ENCODE assay signal across 1 cellular context in the genomic region with DNA sequence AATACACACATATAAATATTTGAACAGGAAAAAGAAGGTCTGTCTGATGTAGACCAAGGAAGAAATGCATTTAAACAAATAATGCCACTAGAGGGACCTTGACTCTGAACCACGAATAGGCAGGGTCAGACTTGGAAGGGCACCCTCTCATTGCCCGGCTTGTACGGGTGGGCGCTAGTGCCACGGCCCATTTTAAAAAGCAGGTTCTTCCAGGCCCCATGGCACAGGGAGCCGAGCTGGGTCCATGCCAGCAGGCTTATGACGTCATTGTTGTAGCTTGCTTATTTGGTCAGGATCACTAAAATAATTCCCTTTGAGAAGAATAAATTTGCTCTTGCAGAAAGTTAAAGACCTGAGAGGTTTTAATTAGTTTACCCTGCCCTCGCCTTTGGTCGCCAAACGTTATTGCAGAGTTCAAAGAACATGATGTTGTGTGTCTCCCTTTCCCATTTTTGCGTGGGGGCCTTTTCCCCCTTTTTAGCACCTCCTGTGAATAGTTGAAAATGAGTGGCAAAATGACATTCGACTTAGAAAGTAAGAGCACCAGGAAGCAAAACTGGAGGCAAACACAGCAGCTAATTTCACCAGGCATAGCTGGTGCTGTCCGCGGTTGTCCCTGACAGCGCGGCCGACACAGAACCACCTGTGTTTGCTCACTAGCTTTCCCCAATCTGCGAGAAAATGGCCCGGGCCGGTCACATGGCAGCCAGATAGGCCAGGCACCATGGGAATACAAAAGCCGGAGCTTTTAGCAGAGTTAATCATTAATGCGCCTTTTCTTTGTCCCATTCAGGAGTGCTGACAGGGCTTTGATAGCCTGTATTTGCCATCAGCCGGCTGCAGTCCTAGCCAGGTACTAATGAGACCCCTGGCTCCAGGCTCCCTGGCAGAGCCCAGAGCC.
TF ChIP-seq lines count a peak whose summit lies in the region.

No MANE protein-coding gene starts in this region.

TF ChIP-seq in GM23338, 12 proteins besides CTCF, POLR2A, EP300 and RAD21 (continued from another document):
- TF ChIP-seq, protein P1, sequence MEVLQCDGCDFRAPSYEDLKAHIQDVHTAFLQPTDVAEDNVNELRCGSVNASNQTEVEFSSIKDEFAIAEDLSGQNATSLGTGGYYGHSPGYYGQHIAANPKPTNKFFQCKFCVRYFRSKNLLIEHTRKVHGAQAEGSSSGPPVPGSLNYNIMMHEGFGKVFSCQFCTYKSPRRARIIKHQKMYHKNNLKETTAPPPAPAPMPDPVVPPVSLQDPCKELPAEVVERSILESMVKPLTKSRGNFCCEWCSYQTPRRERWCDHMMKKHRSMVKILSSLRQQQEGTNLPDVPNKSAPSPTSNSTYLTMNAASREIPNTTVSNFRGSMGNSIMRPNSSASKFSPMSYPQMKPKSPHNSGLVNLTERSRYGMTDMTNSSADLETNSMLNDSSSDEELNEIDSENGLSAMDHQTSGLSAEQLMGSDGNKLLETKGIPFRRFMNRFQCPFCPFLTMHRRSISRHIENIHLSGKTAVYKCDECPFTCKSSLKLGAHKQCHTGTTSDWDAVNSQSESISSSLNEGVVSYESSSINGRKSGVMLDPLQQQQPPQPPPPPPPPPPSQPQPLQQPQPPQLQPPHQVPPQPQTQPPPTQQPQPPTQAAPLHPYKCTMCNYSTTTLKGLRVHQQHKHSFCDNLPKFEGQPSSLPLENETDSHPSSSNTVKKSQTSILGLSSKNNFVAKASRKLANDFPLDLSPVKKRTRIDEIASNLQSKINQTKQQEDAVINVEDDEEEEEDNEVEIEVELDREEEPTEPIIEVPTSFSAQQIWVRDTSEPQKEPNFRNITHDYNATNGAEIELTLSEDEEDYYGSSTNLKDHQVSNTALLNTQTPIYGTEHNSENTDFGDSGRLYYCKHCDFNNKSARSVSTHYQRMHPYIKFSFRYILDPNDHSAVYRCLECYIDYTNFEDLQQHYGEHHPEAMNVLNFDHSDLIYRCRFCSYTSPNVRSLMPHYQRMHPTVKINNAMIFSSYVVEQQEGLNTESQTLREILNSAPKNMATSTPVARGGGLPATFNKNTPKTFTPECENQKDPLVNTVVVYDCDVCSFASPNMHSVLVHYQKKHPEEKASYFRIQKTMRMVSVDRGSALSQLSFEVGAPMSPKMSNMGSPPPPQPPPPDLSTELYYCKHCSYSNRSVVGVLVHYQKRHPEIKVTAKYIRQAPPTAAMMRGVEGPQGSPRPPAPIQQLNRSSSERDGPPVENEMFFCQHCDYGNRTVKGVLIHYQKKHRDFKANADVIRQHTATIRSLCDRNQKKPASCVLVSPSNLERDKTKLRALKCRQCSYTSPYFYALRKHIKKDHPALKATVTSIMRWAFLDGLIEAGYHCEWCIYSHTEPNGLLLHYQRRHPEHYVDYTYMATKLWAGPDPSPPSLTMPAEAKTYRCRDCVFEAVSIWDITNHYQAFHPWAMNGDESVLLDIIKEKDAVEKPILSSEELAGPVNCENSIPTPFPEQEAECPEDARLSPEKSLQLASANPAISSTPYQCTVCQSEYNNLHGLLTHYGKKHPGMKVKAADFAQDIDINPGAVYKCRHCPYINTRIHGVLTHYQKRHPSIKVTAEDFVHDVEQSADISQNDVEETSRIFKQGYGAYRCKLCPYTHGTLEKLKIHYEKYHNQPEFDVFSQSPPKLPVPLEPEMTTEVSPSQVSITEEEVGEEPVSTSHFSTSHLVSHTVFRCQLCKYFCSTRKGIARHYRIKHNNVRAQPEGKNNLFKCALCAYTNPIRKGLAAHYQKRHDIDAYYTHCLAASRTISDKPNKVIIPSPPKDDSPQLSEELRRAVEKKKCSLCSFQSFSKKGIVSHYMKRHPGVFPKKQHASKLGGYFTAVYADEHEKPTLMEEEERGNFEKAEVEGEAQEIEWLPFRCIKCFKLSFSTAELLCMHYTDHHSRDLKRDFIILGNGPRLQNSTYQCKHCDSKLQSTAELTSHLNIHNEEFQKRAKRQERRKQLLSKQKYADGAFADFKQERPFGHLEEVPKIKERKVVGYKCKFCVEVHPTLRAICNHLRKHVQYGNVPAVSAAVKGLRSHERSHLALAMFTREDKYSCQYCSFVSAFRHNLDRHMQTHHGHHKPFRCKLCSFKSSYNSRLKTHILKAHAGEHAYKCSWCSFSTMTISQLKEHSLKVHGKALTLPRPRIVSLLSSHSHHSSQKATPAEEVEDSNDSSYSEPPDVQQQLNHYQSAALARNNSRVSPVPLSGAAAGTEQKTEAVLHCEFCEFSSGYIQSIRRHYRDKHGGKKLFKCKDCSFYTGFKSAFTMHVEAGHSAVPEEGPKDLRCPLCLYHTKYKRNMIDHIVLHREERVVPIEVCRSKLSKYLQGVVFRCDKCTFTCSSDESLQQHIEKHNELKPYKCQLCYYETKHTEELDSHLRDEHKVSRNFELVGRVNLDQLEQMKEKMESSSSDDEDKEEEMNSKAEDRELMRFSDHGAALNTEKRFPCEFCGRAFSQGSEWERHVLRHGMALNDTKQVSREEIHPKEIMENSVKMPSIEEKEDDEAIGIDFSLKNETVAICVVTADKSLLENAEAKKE (CRISPR knock-in tag; IDR thresholded peaks at IDR 0.05): no peak
- TF ChIP-seq POLR2AphosphoS5 (IDR thresholded peaks at IDR 0.05; ENCODE audit: low read depth) (no peak), CREB1 (CRISPR knock-in tag; IDR thresholded peaks at IDR 0.05; ENCODE audit: low read depth) (no peak), ZNF114 (CRISPR knock-in tag; IDR thresholded peaks at IDR 0.05) (no peak), STAT1 (IDR thresholded peaks at IDR 0.05; ENCODE audit: unreplicated experiment) (no peak), EZH2 (IDR thresholded peaks at IDR 0.05; ENCODE audit: low read depth, unreplicated experiment) (no peak), ZNF331 (CRISPR knock-in tag; IDR thresholded peaks at IDR 0.05; ENCODE audit: low read depth) (no peak), NANOG (IDR thresholded peaks at IDR 0.05; ENCODE audit: borderline replicate concordance) (no peak), JUNB (IDR thresholded peaks at IDR 0.05; ENCODE audit: unreplicated experiment) (no peak)
- TF ChIP-seq, protein P2, sequence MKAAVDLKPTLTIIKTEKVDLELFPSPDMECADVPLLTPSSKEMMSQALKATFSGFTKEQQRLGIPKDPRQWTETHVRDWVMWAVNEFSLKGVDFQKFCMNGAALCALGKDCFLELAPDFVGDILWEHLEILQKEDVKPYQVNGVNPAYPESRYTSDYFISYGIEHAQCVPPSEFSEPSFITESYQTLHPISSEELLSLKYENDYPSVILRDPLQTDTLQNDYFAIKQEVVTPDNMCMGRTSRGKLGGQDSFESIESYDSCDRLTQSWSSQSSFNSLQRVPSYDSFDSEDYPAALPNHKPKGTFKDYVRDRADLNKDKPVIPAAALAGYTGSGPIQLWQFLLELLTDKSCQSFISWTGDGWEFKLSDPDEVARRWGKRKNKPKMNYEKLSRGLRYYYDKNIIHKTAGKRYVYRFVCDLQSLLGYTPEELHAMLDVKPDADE (IDR thresholded peaks at IDR 0.05): no peak
- TF ChIP-seq, protein P3, sequence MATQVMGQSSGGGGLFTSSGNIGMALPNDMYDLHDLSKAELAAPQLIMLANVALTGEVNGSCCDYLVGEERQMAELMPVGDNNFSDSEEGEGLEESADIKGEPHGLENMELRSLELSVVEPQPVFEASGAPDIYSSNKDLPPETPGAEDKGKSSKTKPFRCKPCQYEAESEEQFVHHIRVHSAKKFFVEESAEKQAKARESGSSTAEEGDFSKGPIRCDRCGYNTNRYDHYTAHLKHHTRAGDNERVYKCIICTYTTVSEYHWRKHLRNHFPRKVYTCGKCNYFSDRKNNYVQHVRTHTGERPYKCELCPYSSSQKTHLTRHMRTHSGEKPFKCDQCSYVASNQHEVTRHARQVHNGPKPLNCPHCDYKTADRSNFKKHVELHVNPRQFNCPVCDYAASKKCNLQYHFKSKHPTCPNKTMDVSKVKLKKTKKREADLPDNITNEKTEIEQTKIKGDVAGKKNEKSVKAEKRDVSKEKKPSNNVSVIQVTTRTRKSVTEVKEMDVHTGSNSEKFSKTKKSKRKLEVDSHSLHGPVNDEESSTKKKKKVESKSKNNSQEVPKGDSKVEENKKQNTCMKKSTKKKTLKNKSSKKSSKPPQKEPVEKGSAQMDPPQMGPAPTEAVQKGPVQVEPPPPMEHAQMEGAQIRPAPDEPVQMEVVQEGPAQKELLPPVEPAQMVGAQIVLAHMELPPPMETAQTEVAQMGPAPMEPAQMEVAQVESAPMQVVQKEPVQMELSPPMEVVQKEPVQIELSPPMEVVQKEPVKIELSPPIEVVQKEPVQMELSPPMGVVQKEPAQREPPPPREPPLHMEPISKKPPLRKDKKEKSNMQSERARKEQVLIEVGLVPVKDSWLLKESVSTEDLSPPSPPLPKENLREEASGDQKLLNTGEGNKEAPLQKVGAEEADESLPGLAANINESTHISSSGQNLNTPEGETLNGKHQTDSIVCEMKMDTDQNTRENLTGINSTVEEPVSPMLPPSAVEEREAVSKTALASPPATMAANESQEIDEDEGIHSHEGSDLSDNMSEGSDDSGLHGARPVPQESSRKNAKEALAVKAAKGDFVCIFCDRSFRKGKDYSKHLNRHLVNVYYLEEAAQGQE (IDR thresholded peaks at IDR 0.05; ENCODE audit: unreplicated experiment): no peak
